ENCODE assay signal across 26 cellular contexts in the genomic region with DNA sequence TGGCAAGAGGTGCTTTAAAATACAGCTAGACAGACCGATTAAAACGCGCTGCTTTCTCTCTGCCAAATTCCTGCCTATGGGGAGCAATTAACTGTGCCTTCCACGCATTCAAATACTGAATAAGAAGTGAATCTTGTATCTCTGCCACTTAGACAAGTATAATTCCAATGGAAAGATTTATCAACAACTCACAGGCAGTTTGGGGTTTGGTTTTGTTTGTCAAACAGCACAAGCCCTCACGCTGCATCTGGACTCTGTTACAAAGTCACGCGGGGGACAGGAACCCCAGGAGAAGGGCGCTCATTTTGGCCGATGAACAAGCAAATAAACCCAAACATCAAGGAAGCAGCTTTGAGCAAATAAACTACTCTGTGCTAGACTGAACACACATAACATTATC.
DNase-seq lines count a peak whose midpoint lies in the region; FAIRE-seq and TF ChIP-seq lines count a peak whose summit lies in the region.
"Had no signal": no experiment of that assay in that cellular context is flagged by ENCODE, and none has a peak within 500 bp of the region (broad histone marks: within the 10 kb centered on the region; RNA-seq: fewer than 3 reads in every experiment).

No MANE protein-coding gene starts in this region.

- no peaks in the 10 kb centered on the region for H4K20me1 ChIP-seq in SK-N-SH (ENCODE audit: insufficient read depth)

- DNase-seq in NCI-H2081 (lab: John Stamatoyannopoulos, UW) (peak; percentile 38 to 75), NCI-H2081 treated with DMSO at 0.1 percent for 48 hours (lab: John Stamatoyannopoulos, UW) (no peak), SK-N-SH (no peak), kidney (peak; percentile 45), smooth muscle cell of the brain vasculature (ENCODE audit: low read depth, low spot score) (peak; percentile 18), right atrium auricular region (ENCODE audit: low spot score) (no peak), spleen (no peak), Kasumi-1 (lab: John Stamatoyannopoulos, UW) (no peak)
- DNase-seq: activated B cell treated with CpG ODN at 0.5 μM for 24 hours; activated CD4-positive, alpha-beta memory T cell treated with anti-CD3 and anti-CD28 coated beads, Interleukin-2, amount 10 ng/mL, durations not matched to agents 7 days and 5 days; activated naive CD4-positive, alpha-beta T cell treated with anti-CD3 and anti-CD28 coated beads, Interleukin-2, amount 10 ng/mL, durations not matched to agents 7 days and 5 days; activated T-cell treated with anti-CD3 and anti-CD28 coated beads, Interleukin-2, amount 50 U/mL, for 24 hours; aorta; cerebellar nuclear complex; DMS 273 treated with DMSO at 0.1 percent for 48 hours; effector CD4-positive, alpha-beta T cell; KG1; naive thymus-derived CD8-positive, alpha-beta T cell; NCI-H1048; NCI-H2171; Peyer's patch; stimulated activated CD8-positive, alpha-beta memory T cell treated with anti-CD3 and anti-CD28 coated beads, Interleukin-4, amount 100 ng/mL, for 48 hours had no signal

- H3K4me1 ChIP-seq in SK-N-SH (ENCODE audit: control insufficient read depth in 1 of 2, insufficient read depth in 2 of 2, low read depth in 1 of 2, low read length in 1 of 2) = peaks cover 6 to 46% of the 10 kb centered on the region in 2 experiments; a peak in 3 of 4 replicates
- H3K4me1 ChIP-seq in kidney (ENCODE audit: control insufficient read depth in 1 of 2, insufficient read depth in 1 of 2, low read depth in 1 of 2, low read length in 2 of 2) = no peaks in the 10 kb centered on the region
- no peaks in the 10 kb centered on the region for H3K4me1 ChIP-seq in right atrium auricular region
- H3K4me1 ChIP-seq in spleen = no peaks in the 10 kb centered on the region
- H3K4me1 ChIP-seq: A549, Peyer's patch, vagina had no signal

- H3K4me3 ChIP-seq in SK-N-SH (ENCODE audit: low read depth in 2 of 2, low read length in 1 of 2) (peak overlapping the region; percentile 26 to 46), kidney (ENCODE audit: low read length in 2 of 2) (no peak overlapping the region), right atrium auricular region (no peak overlapping the region), spleen (no peak overlapping the region)
- H3K4me3 ChIP-seq: A549, SJSA1, vagina had no signal

- intact Hi-C loops in kidney (cut with DNase I) = no loop called here
- intact Hi-C loops in spleen (cut with DNase I; ENCODE audit: low total_unique reads) = no loop called here

- TF ChIP-seq POLR2A in spleen (IDR thresholded peaks at IDR 0.05) = no peak

- TF ChIP-seq CTCF in SK-N-SH (IDR thresholded peaks at IDR 0.05) (no peak), kidney (IDR thresholded peaks at IDR 0.05; ENCODE audit: borderline replicate concordance, extremely low read depth, insufficient read depth) (no peak), right atrium auricular region (IDR thresholded peaks at IDR 0.05) (no peak), spleen (IDR thresholded peaks at IDR 0.05 in 8 of 11, conservative IDR thresholded peaks at IDR 0.05 in 3 of 11) (no peak)

- H3K27me3 ChIP-seq in SK-N-SH (ENCODE audit: insufficient read depth) (no peaks in the 10 kb centered on the region), right atrium auricular region (no peaks in the 10 kb centered on the region), spleen (replicated peaks in 1 of 7) (peaks cover 0 to 5% (median 0%) of the 10 kb centered on the region in 7 donors)
- H3K27me3 ChIP-seq: Peyer's patch, SJSA1, vagina had no signal

- H3K9me3 ChIP-seq in SK-N-SH = no peaks in the 10 kb centered on the region
- H3K9me3 ChIP-seq in kidney (ENCODE audit: control insufficient read depth in 1 of 2, low read length in 2 of 2) = no peaks in the 10 kb centered on the region
- H3K9me3 ChIP-seq in right atrium auricular region = no peaks in the 10 kb centered on the region
- H3K9me3 ChIP-seq in spleen = no peaks in the 10 kb centered on the region
- H3K9me3 ChIP-seq: A549, Peyer's patch, SJSA1, vagina had no signal

- peak overlapping the region; percentile 91 for H2AFZ ChIP-seq in SK-N-SH (ENCODE audit: low read depth)

- no peaks in the 10 kb centered on the region for H3K79me2 ChIP-seq in SK-N-SH (ENCODE audit: insufficient read depth)

- peak overlapping the region; percentile 77 for H3K4me2 ChIP-seq in SK-N-SH
- H3K4me2 ChIP-seq: A549 had no signal

- 13% methylated on average over 9 of the region's 9 CpGs for WGBS in SK-N-SH (ENCODE audit: low lambda C conversion rate)
- 73 to 91% (median 82%) methylated on average over 9 of the region's 9 CpGs for WGBS in spleen, 5 donors

- H3K36me3 ChIP-seq in SK-N-SH (replicated peaks in 1 of 2; ENCODE audit: control insufficient read depth in 1 of 2, insufficient read depth in 2 of 2, low read length in 1 of 2) = no peaks in the 10 kb centered on the region
- no peaks in the 10 kb centered on the region for H3K36me3 ChIP-seq in kidney (ENCODE audit: control insufficient read depth in 1 of 2, insufficient read depth in 2 of 2, low read length in 2 of 2)
- no peaks in the 10 kb centered on the region for H3K36me3 ChIP-seq in right atrium auricular region
- no peaks in the 10 kb centered on the region for H3K36me3 ChIP-seq in spleen
- H3K36me3 ChIP-seq: Peyer's patch, SJSA1, vagina had no signal

- FAIRE-seq in kidney (lab: Jason Lieb, UNC) = no peak
- FAIRE-seq: A549, GM12892 had no signal

- no peak; the same call in 1 of the 2 replicates for TF ChIP-seq RAD21 in SK-N-SH (IDR thresholded peaks at IDR 0.05; ENCODE audit: low read length)

- CTCF ChIA-PET in SK-N-SH (lab: Yijun Ruan, JAX) = interaction anchor here (0.7 to 1.5 kb wide), 6 partner anchors 35 to 777 kb away, joined by 3 to 5 read pairs (median 3); no protein-coding TSS in a partner anchor

- 0 out of 4 replicates have a peak, but pooled peaks of 1 of the 2 experiments have one; percentile 35 for TF ChIP-seq EP300 in SK-N-SH (IDR thresholded peaks at IDR 0.05; ENCODE audit: borderline replicate concordance in 1 of 2, low read depth in 1 of 2, low read length in 1 of 2)

- no peaks in the 10 kb centered on the region for H3K9me2 ChIP-seq in SK-N-SH

- POLR2A ChIA-PET in SK-N-SH (lab: Yijun Ruan, JAX) = interaction anchor here (1.1 to 2.8 kb wide), 6 partner anchors 48 to 777 kb away, joined by 3 to 11 read pairs (median 8); no protein-coding TSS in a partner anchor

- H3K9ac ChIP-seq in SK-N-SH = peak overlapping the region; percentile 47; the same call in 1 of the 2 replicates
- no peak overlapping the region for H3K9ac ChIP-seq in kidney (ENCODE audit: low read length in 2 of 2)

- H3K27ac ChIP-seq in SK-N-SH (ENCODE audit: low read depth in 2 of 2, low read length in 1 of 2) (peak overlapping the region; percentile 36 to 99; a peak in 3 of 4 replicates), kidney (ENCODE audit: low read depth in 2 of 2, low read length in 2 of 2) (no peak overlapping the region), right atrium auricular region (no peak overlapping the region), spleen (no peak overlapping the region)
- H3K27ac ChIP-seq: A549, Peyer's patch, SJSA1, vagina had no signal

- peaks cover 5% of the 10 kb centered on the region for H3F3A ChIP-seq in SK-N-SH (replicated peaks; ENCODE audit: insufficient read depth)

TF ChIP-seq in SK-N-SH, 30 proteins besides CTCF, POLR2A, EP300 and RAD21:
- TF ChIP-seq FOXJ3 (CRISPR knock-in tag; IDR thresholded peaks at IDR 0.05) (no peak), RCOR1 (IDR thresholded peaks at IDR 0.05; ENCODE audit: low read length) (0 out of 2 replicates have a peak, but pooled peaks have one; percentile 7)

Comparison
In these comparisons a context has a peak if more than half of its experiments do, and no peak if none do; other contexts are left out.
1. DNase-seq: peak in NCI-H2081 (2 of 2), kidney (single experiment) and smooth muscle cell of the brain vasculature (single experiment); none in NCI-H2081 treated with DMSO at 0.1 percent for 48 hours (single experiment), SK-N-SH (single experiment), right atrium auricular region (single experiment), spleen (single experiment) and Kasumi-1 (0 of 2).
2. H3K27ac ChIP-seq: peak in SK-N-SH (2 of 2); none in kidney (0 of 2), right atrium auricular region (0 of 2) and spleen (0 of 8).
3. H3K4me3 ChIP-seq: peak in SK-N-SH (2 of 2); none in kidney (0 of 2), right atrium auricular region (0 of 2) and spleen (0 of 8).